26 cellular contexts compared by ENCODE assay signal in the genomic region with DNA sequence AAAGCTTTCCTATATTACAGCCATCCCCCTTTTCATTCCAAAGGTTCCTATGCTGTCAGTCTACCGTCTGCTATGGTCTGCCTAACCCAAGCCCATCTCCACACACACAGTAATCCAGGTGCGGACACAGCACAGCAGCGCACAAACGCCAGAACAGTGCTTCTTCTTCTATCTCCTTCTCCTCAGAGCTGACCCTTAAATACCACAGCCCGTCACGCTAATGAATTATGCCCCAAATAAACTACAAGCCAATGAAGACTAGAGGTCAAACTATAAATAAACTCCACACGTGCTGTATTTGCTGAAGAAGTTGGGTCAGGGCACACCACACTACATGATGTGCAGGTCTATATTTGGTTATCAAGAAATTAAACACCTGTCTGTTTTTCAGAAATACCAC.
DNase-seq lines count a peak whose midpoint lies in the region; ATAC-seq, FAIRE-seq and TF ChIP-seq lines count a peak whose summit lies in the region.
"Had no signal": no experiment of that assay in that cellular context is flagged by ENCODE, and none has a peak within 500 bp of the region (broad histone marks: within the 10 kb centered on the region; RNA-seq: fewer than 3 reads in every experiment).

No MANE protein-coding gene starts in this region.

- FAIRE-seq in frontal cortex (lab: Jason Lieb, UNC), result no peak
- FAIRE-seq: bronchial epithelial cell had no signal

- peaks cover 9 to 34% (median 15%) of the 10 kb centered on the region in 3 donors for H3K4me1 ChIP-seq in skeletal muscle tissue (ENCODE audit: control insufficient read depth in 3 of 3, insufficient read depth in 3 of 3, low read length in 3 of 3)
- H3K4me1 ChIP-seq: colonic mucosa had no signal

- no peaks in the 10 kb centered on the region for H3K36me3 ChIP-seq in skeletal muscle tissue (ENCODE audit: control insufficient read depth in 3 of 3, insufficient read depth in 3 of 3, low read length in 3 of 3)
- H3K36me3 ChIP-seq: colonic mucosa, WERI-Rb-1 had no signal

- H3K27ac ChIP-seq in skeletal muscle tissue (ENCODE audit: low read depth, low read length), result peak overlapping the region; percentile 91
- H3K27ac ChIP-seq: BLaER1 treated with 17β-estradiol and CSF1 and Interleukin-3, amounts not matched to agents 10 nM and 100 nM; colonic mucosa; WERI-Rb-1 had no signal

- peak overlapping the region; percentile 26 to 63 (median 51) for H3K4me3 ChIP-seq in skeletal muscle tissue (ENCODE audit: low read length in 3 of 3)
- H3K4me3 ChIP-seq: BLaER1 treated with 17β-estradiol and CSF1 and Interleukin-3, amounts not matched to agents 10 nM and 100 nM; colonic mucosa had no signal

- H3K27me3 ChIP-seq in skeletal muscle tissue (ENCODE audit: control insufficient read depth in 3 of 3, insufficient read depth in 3 of 3, low read length in 3 of 3), result no peaks in the 10 kb centered on the region
- H3K27me3 ChIP-seq: BLaER1 treated with 17β-estradiol and CSF1 and Interleukin-3, amounts not matched to agents 10 nM and 100 nM; colonic mucosa had no signal

- no peaks in the 10 kb centered on the region for H3K9me3 ChIP-seq in skeletal muscle tissue (ENCODE audit: control insufficient read depth in 3 of 3, low read length in 3 of 3)
- H3K9me3 ChIP-seq: colonic mucosa had no signal

- peak overlapping the region; percentile 55 to 69 (median 66) for H3K9ac ChIP-seq in skeletal muscle tissue (ENCODE audit: low read depth in 1 of 3, low read length in 3 of 3)
- H3K9ac ChIP-seq: BLaER1 treated with 17β-estradiol and CSF1 and Interleukin-3, amounts not matched to agents 10 nM and 100 nM had no signal

- DNase-seq in NAMALWA (ENCODE audit: low spot score) (peak; percentile 38), left cardiac atrium (no peak), erythroblast (lab: John Stamatoyannopoulos, UW) (no peak), DMS79 treated with DMSO at 0.1 percent for 48 hours (lab: John Stamatoyannopoulos, UW) (no peak), frontal cortex (ENCODE audit: low spot score in 2 of 2) (no peak)
- DNase-seq: activated CD4-positive, alpha-beta T cell treated with anti-CD3 and anti-CD28 coated beads, Interleukin-2, amount 50 U/mL, for 1 hour; activated effector memory CD4-positive, alpha-beta T cell treated with anti-CD3 and anti-CD28 coated beads, Interleukin-2, amount 50 U/mL, for 16 hours; activated naive CD8-positive, alpha-beta T cell treated with anti-CD3 and anti-CD28 coated beads for 36 hours; activated T-cell treated with anti-CD3 and anti-CD28 coated beads, Interleukin-2, amount 50 U/mL, for 24 hours; anterior cingulate cortex; colonic mucosa; effector CD4-positive, alpha-beta T cell; glutamatergic neuron; H9; islet precursor cell; NCI-H1092; NCI-H1694; NCI-H748 treated with DMSO at 0.1 percent for 48 hours; stimulated activated CD4-positive, alpha-beta T cell treated with anti-CD3 and anti-CD28 coated beads, Interleukin-4, amount 100 ng/mL, for 24 hours; T-cell; trophoblast cell; WERI-Rb-1 had no signal

- intact Hi-C loops in left cardiac atrium (cut with DNase I), result no loop called here

- no peak for TF ChIP-seq POLR2A in erythroblast (IDR thresholded peaks at IDR 0.05; ENCODE audit: low read length)

- ATAC-seq in GM21529 (IDR thresholded peaks at IDR 0.05; ENCODE audit: unreplicated experiment), result peak; percentile 38
- peak; percentile 38 to 43 for ATAC-seq in left cardiac atrium
- ATAC-seq: T-cell had no signal
